In genomic region chr12:24078318-24078765, GRCh38 we compare ENCODE assay signal across 19 cellular contexts.
DNase-seq lines count a peak whose midpoint lies in the region; ATAC-seq and TF ChIP-seq lines count a peak whose summit lies in the region.
"Had no signal": no experiment of that assay in that cellular context is flagged by ENCODE, and none has a peak within 500 bp of the region (broad histone marks: within the 10 kb centered on the region; RNA-seq: fewer than 3 reads in every experiment).

No MANE protein-coding gene starts in this region.

- DNase-seq in NCI-H146 (lab: John Stamatoyannopoulos, UW), result peak; percentile 8
- DNase-seq in NCI-H146 treated with DMSO at 0.1 percent for 48 hours (lab: John Stamatoyannopoulos, UW; ENCODE audit: unreplicated experiment), result no peak
- DNase-seq in NCI-H82 (lab: John Stamatoyannopoulos, UW), result peak; percentile 84
- peak; percentile 57 for DNase-seq in endodermal cell
- peak; percentile 5 for DNase-seq in renal cortical epithelial cell (ENCODE audit: low read depth)
- DNase-seq in NCI-H2029 treated with DMSO at 0.1 percent for 48 hours (lab: John Stamatoyannopoulos, UW), result no peak
- no peak for DNase-seq in SW 1271 (lab: John Stamatoyannopoulos, UW)
- DNase-seq in left ventricle myocardium superior, result no peak
- DNase-seq: 8988T; activated CD4-positive, alpha-beta T cell treated with anti-CD3 and anti-CD28 coated beads for 4 hours; activated effector memory CD4-positive, alpha-beta T cell treated with Interleukin-2 at 50 U/mL for 16 hours; adrenal gland; effector memory CD8-positive, alpha-beta T cell; heart right ventricle; mesenchymal stem cell; NCI-H1436 treated with DMSO at 0.1 percent for 48 hours; NCI-H524 treated with DMSO at 0.1 percent for 48 hours had no signal

- H3K27me3 Mint-ChIP-seq in endodermal cell (ENCODE audit: insufficient read depth), result no peaks in the 10 kb centered on the region
- H3K27me3 Mint-ChIP-seq: effector memory CD8-positive, alpha-beta T cell; natural killer cell treated with Interleukin-12 subunit alpha and Interleukin-12 subunit beta and Interleukin-15 and Interleukin-18, amount 100 ng/mL, for 72 hours had no signal

- peaks cover 50% of the 10 kb centered on the region for H3K4me1 Mint-ChIP-seq in endodermal cell

- H3K9me3 Mint-ChIP-seq in endodermal cell, result no peaks in the 10 kb centered on the region

- no peaks in the 10 kb centered on the region for H3K27me3 ChIP-seq in endodermal cell (ENCODE audit: control insufficient read depth, insufficient read depth, low read length, poor library complexity, severe bottlenecking)
- H3K27me3 ChIP-seq: adrenal gland, heart right ventricle, Peyer's patch had no signal

- peak overlapping the region; percentile 19 for H3K27ac Mint-ChIP-seq in endodermal cell
- H3K27ac Mint-ChIP-seq: effector memory CD8-positive, alpha-beta T cell; natural killer cell treated with Interleukin-12 subunit alpha and Interleukin-12 subunit beta and Interleukin-15 and Interleukin-18, amount 100 ng/mL, for 72 hours had no signal

- no peaks in the 10 kb centered on the region for H3K9me3 ChIP-seq in endodermal cell (ENCODE audit: control insufficient read depth, low read length)
- H3K9me3 ChIP-seq: adrenal gland, heart right ventricle, Peyer's patch had no signal

- TF ChIP-seq CTCF in endodermal cell (conservative IDR thresholded peaks at IDR 0.05), result no peak

- H3K4me3 ChIP-seq in endodermal cell (ENCODE audit: low read length), result peak overlapping the region; percentile 36
- H3K4me3 ChIP-seq: adrenal gland, heart right ventricle, Peyer's patch had no signal

- intact Hi-C loops in left ventricle myocardium superior (cut with micrococcal nuclease), result no loop called here

- WGBS in endodermal cell (ENCODE audit: insufficient coverage in 1 of 2, insufficient read length in 1 of 2), 2 experiments, result 76 to 100% methylated on average over 1 of the region's 1 CpG

- peaks cover 6% of the 10 kb centered on the region for H3K4me1 ChIP-seq in endodermal cell (ENCODE audit: control insufficient read depth, insufficient read depth, low read length)
- H3K4me1 ChIP-seq: adrenal gland, heart right ventricle, Peyer's patch had no signal

- no peaks in the 10 kb centered on the region for H3K36me3 ChIP-seq in endodermal cell (ENCODE audit: control insufficient read depth, insufficient read depth, low read length)
- H3K36me3 ChIP-seq: adrenal gland, heart right ventricle, Peyer's patch had no signal

- H3K9ac ChIP-seq in endodermal cell (ENCODE audit: extremely low read depth, low read length, poor library complexity, severe bottlenecking), result no peak overlapping the region

- no peak overlapping the region for H3K27ac ChIP-seq in endodermal cell (ENCODE audit: low read depth, low read length)
- H3K27ac ChIP-seq: adrenal gland, heart right ventricle, Peyer's patch had no signal

- H3K36me3 Mint-ChIP-seq in endodermal cell (ENCODE audit: low read depth), result no peaks in the 10 kb centered on the region
- H3K36me3 Mint-ChIP-seq: natural killer cell treated with Interleukin-12 subunit alpha and Interleukin-12 subunit beta and Interleukin-15 and Interleukin-18, amount 100 ng/mL, for 72 hours had no signal

- no peak for ATAC-seq in left ventricle myocardium superior
- ATAC-seq: effector memory CD8-positive, alpha-beta T cell; heart right ventricle; natural killer cell treated with Interleukin-12 subunit alpha and Interleukin-12 subunit beta and Interleukin-15 and Interleukin-18, amount 100 ng/mL, for 72 hours had no signal

- no peak overlapping the region for H3K4me3 Mint-ChIP-seq in endodermal cell
- H3K4me3 Mint-ChIP-seq: effector memory CD8-positive, alpha-beta T cell; natural killer cell treated with Interleukin-12 subunit alpha and Interleukin-12 subunit beta and Interleukin-15 and Interleukin-18, amount 100 ng/mL, for 72 hours had no signal

Comparison
In these comparisons a context has a peak if more than half of its experiments do, and no peak if none do; other contexts are left out.
1. DNase-seq: peak in NCI-H146 (single experiment), NCI-H82 (single experiment), endodermal cell (single experiment) and renal cortical epithelial cell (single experiment); none in NCI-H146 treated with DMSO at 0.1 percent for 48 hours (single experiment), NCI-H2029 treated with DMSO at 0.1 percent for 48 hours (single experiment), SW 1271 (0 of 2) and left ventricle myocardium superior (single experiment).